In genomic region chr14:77076118-77076631, GRCh38 we compare ENCODE assay signal across 11 cellular contexts. TPM values are rescaled to one million over a fixed set of nuclear protein-coding genes. Genes with fewer than 3 reads are reported as not detected.
DNase-seq lines count a peak whose midpoint lies in the region; ATAC-seq and TF ChIP-seq lines count a peak whose summit lies in the region.
"Had no signal": no experiment of that assay in that cellular context is flagged by ENCODE, and none has a peak within 500 bp of the region (broad histone marks: within the 10 kb centered on the region; RNA-seq: fewer than 3 reads in every experiment).

No MANE protein-coding gene starts in this region.

- ATAC-seq in RWPE2 (ENCODE audit: low read depth) = no peak
- ATAC-seq in HG03196 (IDR thresholded peaks at IDR 0.05; ENCODE audit: unreplicated experiment) = no peak
- ATAC-seq in GM18873 (IDR thresholded peaks at IDR 0.05; ENCODE audit: low FRiP score, unreplicated experiment) = no peak

- H3K27ac ChIP-seq in RWPE2 (ENCODE audit: poor library complexity, severe bottlenecking) (peak overlapping the region; percentile 30), mucosa of rectum (ENCODE audit: low read depth in 2 of 2, low read length in 2 of 2) (peak overlapping the region; percentile 63 to 79), tibial nerve (peak overlapping the region; percentile 76 to 96 (median 87))
- H3K27ac ChIP-seq: VCaP had no signal

- H3K4me1 ChIP-seq in RWPE2 (ENCODE audit: insufficient read depth, poor library complexity, severe bottlenecking) (peaks cover 28% of the 10 kb centered on the region), mucosa of rectum (ENCODE audit: control insufficient read depth in 2 of 2, insufficient read depth in 2 of 2, low read length in 2 of 2) (no peaks in the 10 kb centered on the region), tibial nerve (peaks cover 0 to 43% (median 21%) of the 10 kb centered on the region in 4 donors)

- TF ChIP-seq POLR2A in tibial nerve (IDR thresholded peaks at IDR 0.05) = peak in 1 of 2 donors; percentile 12

- 6 to 9% methylated on average over 10 of the region's 10 CpGs for WGBS in tibial nerve, 2 donors

- peak; percentile 98 to 100 for TF ChIP-seq EP300 in tibial nerve (IDR thresholded peaks at IDR 0.05)

- no peak for TF ChIP-seq CTCF in RWPE2 (IDR thresholded peaks at IDR 0.05; ENCODE audit: poor library complexity, severe bottlenecking)
- TF ChIP-seq CTCF in fibroblast of the aortic adventitia (IDR thresholded peaks at IDR 0.05; ENCODE audit: insufficient read depth, low read length) = no peak
- peak in 2 of 5 experiments; percentile 15 to 24 for TF ChIP-seq CTCF in tibial nerve (IDR thresholded peaks at IDR 0.05)

- H3K36me3 ChIP-seq in RWPE2 (ENCODE audit: low read depth) (no peaks in the 10 kb centered on the region), mucosa of rectum (ENCODE audit: control insufficient read depth in 2 of 2, insufficient read depth in 2 of 2, low read length in 2 of 2) (no peaks in the 10 kb centered on the region), tibial nerve (no peaks in the 10 kb centered on the region)

- H3K4me3 ChIP-seq in RWPE2 (ENCODE audit: severe bottlenecking) (no peak overlapping the region), fibroblast of the aortic adventitia (ENCODE audit: low read depth, low read length) (no peak overlapping the region), mucosa of rectum (ENCODE audit: low read length in 2 of 2) (no peak overlapping the region), tibial nerve (peak overlapping the region; percentile 6 to 40 (median 24))

- no peaks in the 10 kb centered on the region for H3K9me3 ChIP-seq in RWPE2 (ENCODE audit: severe bottlenecking)
- no peaks in the 10 kb centered on the region for H3K9me3 ChIP-seq in mucosa of rectum (ENCODE audit: control insufficient read depth in 2 of 2, low read length in 2 of 2)
- H3K9me3 ChIP-seq in tibial nerve = peaks cover 0 to 7% (median 0%) of the 10 kb centered on the region in 4 donors

- H3K9ac ChIP-seq in mucosa of rectum (ENCODE audit: low read depth in 1 of 2, low read length in 2 of 2) = no peak overlapping the region

- DNase-seq in RWPE2 (ENCODE audit: low spot score) = no peak
- peak; percentile 10 for DNase-seq in fibroblast of the aortic adventitia (ENCODE audit: low read depth)
- DNase-seq in tibial nerve (ENCODE audit: low spot score in 2 of 2) = peak; percentile 85 to 89
- DNase-seq in NCI-H524 treated with DMSO at 0.1 percent for 48 hours (lab: John Stamatoyannopoulos, UW) = no peak
- DNase-seq in stimulated activated CD4-positive, alpha-beta T cell treated with anti-CD3 and anti-CD28 coated beads, Interleukin-4, amount 100 ng/mL, for 1 hour = no peak
- DNase-seq: EL, NCI-H2171 had no signal

- no peaks in the 10 kb centered on the region for H3K27me3 ChIP-seq in RWPE2 (ENCODE audit: insufficient read depth, poor library complexity, severe bottlenecking)
- H3K27me3 ChIP-seq in mucosa of rectum (ENCODE audit: control insufficient read depth in 2 of 2, insufficient read depth in 2 of 2, low read length in 2 of 2) = no peaks in the 10 kb centered on the region
- H3K27me3 ChIP-seq in tibial nerve = no peaks in the 10 kb centered on the region

RNA-seq across cellular contexts. Expression of gene CIPC, which starts 21.9 kb away (rescaled TPM):
- total RNA-seq in fibroblast of the aortic adventitia (ENCODE audit: low replicate concordance) (5.2 and 13.9 TPM in 2 replicates), tibial nerve (10 to 100 TPM; 38.1 to 76.7 (median 41.5) TPM)

RNA-seq across cellular contexts. Expression of gene IRF2BPL, which starts 47.7 kb away (rescaled TPM):
- 21.6 and 25.8 TPM in 2 replicates for total RNA-seq in fibroblast of the aortic adventitia (ENCODE audit: low replicate concordance)
- total RNA-seq in tibial nerve = 10 to 100 TPM; 52.4 to 69.2 (median 60.7) TPM

Comparison
In these comparisons a context has a peak if more than half of its experiments do, and no peak if none do; other contexts are left out.
1. DNase-seq: peak in fibroblast of the aortic adventitia (single experiment) and tibial nerve (2 of 2); none in RWPE2 (single experiment), NCI-H524 treated with DMSO at 0.1 percent for 48 hours (single experiment) and stimulated activated CD4-positive, alpha-beta T cell treated with anti-CD3 and anti-CD28 coated beads, Interleukin-4, amount 100 ng/mL, for 1 hour (single experiment).
2. H3K27ac ChIP-seq: peak in every context shown above with its lines; median percentile 87 in tibial nerve; 71 in mucosa of rectum; 30 in RWPE2.
3. H3K4me3 ChIP-seq: peak in tibial nerve (4 of 4); none in RWPE2 (single experiment), fibroblast of the aortic adventitia (single experiment) and mucosa of rectum (0 of 2).